ENCODE assay signal across 8 cellular contexts in the genomic region with DNA sequence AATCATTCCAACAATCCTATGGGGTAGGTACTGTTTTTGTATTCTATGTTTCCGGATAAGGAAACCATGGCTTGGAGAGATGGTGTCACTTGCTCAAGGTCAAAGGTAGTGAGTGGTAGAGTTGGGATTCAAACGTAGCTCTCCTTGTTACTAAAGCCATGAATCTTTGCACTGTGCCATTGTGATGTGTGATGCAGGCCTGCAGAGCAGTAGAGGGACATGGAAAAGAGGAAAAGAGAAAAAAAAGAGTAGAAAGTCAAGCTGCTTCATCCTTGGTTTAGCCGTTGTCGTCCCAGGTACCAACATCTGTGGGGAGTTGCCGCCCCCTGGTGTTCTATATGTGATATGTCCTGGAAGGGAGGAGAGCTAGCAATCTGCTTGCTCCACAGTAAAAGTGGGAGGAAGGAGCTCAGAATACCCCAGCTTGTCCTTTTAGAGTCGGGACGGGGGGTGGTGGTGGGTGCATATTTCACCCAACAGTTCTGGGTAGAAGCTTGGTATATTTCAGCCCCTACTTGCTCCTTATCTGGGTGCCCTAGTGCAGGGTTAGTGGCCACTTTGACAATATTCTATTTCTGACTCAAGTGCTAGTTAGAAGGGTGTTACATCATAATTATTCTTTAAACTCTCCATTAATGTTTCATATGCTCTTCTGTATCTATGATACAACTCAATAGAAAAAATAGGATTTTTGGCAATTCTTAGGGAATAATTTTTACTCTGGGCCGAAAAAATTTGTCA.
DNase-seq lines count a peak whose midpoint lies in the region; ATAC-seq and TF ChIP-seq lines count a peak whose summit lies in the region.

No MANE protein-coding gene starts in this region.

- no peaks in the 10 kb centered on the region for H3K36me3 Mint-ChIP-seq in endothelial cell (ENCODE audit: low read depth, unreplicated experiment)

- H3K4me1 Mint-ChIP-seq in endothelial cell (ENCODE audit: unreplicated experiment) = peaks cover 27% of the 10 kb centered on the region

- no peak for TF ChIP-seq POLR2A in GM18505 (IDR thresholded peaks at IDR 0.05; ENCODE audit: borderline replicate concordance, extremely low read depth, insufficient read depth, insufficient read length)

- H3K4me3 Mint-ChIP-seq in endothelial cell (ENCODE audit: unreplicated experiment) = no peak overlapping the region

- H3K27me3 Mint-ChIP-seq in endothelial cell (ENCODE audit: unreplicated experiment) = no peaks in the 10 kb centered on the region

- no peak overlapping the region for H3K27ac Mint-ChIP-seq in endothelial cell (ENCODE audit: unreplicated experiment)

- DNase-seq in COLO668 (lab: John Stamatoyannopoulos, UW; ENCODE audit: unreplicated experiment) (peak; percentile 85), HT1080 (ENCODE audit: low read depth) (peak; percentile 64), NOMO-1 treated with dmso at 0.1 percent for 144 hours (lab: John Stamatoyannopoulos, UW; ENCODE audit: unreplicated experiment) (peak; percentile 35), endothelial cell (ENCODE audit: low spot score) (peak; percentile 72), midbrain (lab: John Stamatoyannopoulos, UW) (peak; percentile 85)
- DNase-seq in activated CD8-positive, alpha-beta memory T cell treated with anti-CD3 and anti-CD28 coated beads for 4 hours (ENCODE audit: low read depth in 2 of 2) = peak; percentile 38 to 53
- DNase-seq in stimulated activated CD8-positive, alpha-beta memory T cell treated with anti-CD3 and anti-CD28 coated beads, Interleukin-4, amount 100 ng/mL, for 1 hour (ENCODE audit: low read depth in 2 of 2, low spot score in 1 of 2) = peak; percentile 29 to 62

- TF ChIP-seq CTCF in endothelial cell (IDR thresholded peaks at IDR 0.05; ENCODE audit: unreplicated experiment) = peak; percentile 92

- no peak for ATAC-seq in GM18505 (IDR thresholded peaks at IDR 0.05; ENCODE audit: unreplicated experiment)

- no peaks in the 10 kb centered on the region for H3K9me3 Mint-ChIP-seq in endothelial cell (ENCODE audit: unreplicated experiment)

Comparison
In these comparisons a context has a peak if more than half of its experiments do, and no peak if none do; other contexts are left out.
1. DNase-seq: peak in every context shown above with its lines; median percentile 85 in COLO668; 85 in midbrain; 72 in endothelial cell; 64 in HT1080; 46 in activated CD8-positive, alpha-beta memory T cell treated with anti-CD3 and anti-CD28 coated beads for 4 hours; 46 in stimulated activated CD8-positive, alpha-beta memory T cell treated with anti-CD3 and anti-CD28 coated beads, Interleukin-4, amount 100 ng/mL, for 1 hour; 35 in NOMO-1 treated with dmso at 0.1 percent for 144 hours.